8 cellular contexts compared by ENCODE assay signal in genomic region chr1:232146514-232146913, GRCh38.
"Had no signal": no experiment of that assay in that cellular context is flagged by ENCODE, and none has a peak within 500 bp of the region (broad histone marks: within the 10 kb centered on the region; RNA-seq: fewer than 3 reads in every experiment).

No MANE protein-coding gene starts in this region.

- FAIRE-seq: G401.6, GM12878, GM12891, GM12892, GM18507, GM19239 had no signal

- H3K4me3 ChIP-seq: GM12878 had no signal

- DNase-seq: GDM1, GF-D8 had no signal

- ATAC-seq: GM12878 had no signal
